In the genomic region with DNA sequence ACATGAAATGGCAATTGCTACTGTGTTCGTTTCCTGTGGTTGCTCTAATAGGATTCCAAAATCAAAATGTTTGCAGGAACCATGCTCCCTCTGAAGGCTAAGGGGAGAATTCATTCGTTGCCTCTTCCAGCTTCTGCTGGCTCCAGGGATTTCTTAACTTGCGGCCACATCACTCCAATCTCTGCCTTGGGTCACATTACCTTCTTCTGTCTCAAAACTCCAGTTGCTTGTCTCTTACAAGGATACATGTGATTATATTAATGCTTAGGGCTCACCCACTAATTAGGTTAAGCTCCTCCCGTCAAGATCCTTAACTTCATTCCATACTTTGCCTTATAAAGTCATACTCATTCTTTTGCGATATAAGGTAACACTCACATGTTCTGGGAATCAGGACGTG, we compare ENCODE assay signal across 15 cellular contexts.
"Had no signal": no experiment of that assay in that cellular context is flagged by ENCODE, and none has a peak within 500 bp of the region (broad histone marks: within the 10 kb centered on the region; RNA-seq: fewer than 3 reads in every experiment).

No MANE protein-coding gene starts in this region.

- H3K27me3 Mint-ChIP-seq: dendritic cell treated with granulocyte-macrophage colony-stimulating factor and Interleukin-4, amounts not matched to agents 40 ng/mL and 50 ng/mL, for 4 days had no signal

- ATAC-seq: effector memory CD8-positive, alpha-beta T cell; foreskin keratinocyte; left cardiac atrium; left ventricle myocardium superior; naive thymus-derived CD4-positive, alpha-beta T cell; stimulated activated naive B cell treated with anti-CD40 and anti-IgM and Interleukin-4, amounts not matched to agents 10 μg/mL and 1 μg/mL and 100 μg/mL, for 72 hours; stimulated activated naive CD8-positive, alpha-beta T cell treated with anti-CD3 and anti-CD28 coated beads, Interleukin-15, amount 100 ng/mL, for 72 hours had no signal

- H3K27ac Mint-ChIP-seq: dendritic cell treated with granulocyte-macrophage colony-stimulating factor and Interleukin-4, amounts not matched to agents 40 ng/mL and 50 ng/mL, for 4 days; effector memory CD8-positive, alpha-beta T cell; naive thymus-derived CD4-positive, alpha-beta T cell; stimulated activated naive B cell treated with anti-CD40 and anti-IgM and Interleukin-4, amounts not matched to agents 10 μg/mL and 1 μg/mL and 100 μg/mL, for 72 hours; stimulated activated naive CD8-positive, alpha-beta T cell treated with anti-CD3 and anti-CD28 coated beads, Interleukin-15, amount 100 ng/mL, for 72 hours had no signal

- H3K4me3 Mint-ChIP-seq: dendritic cell treated with granulocyte-macrophage colony-stimulating factor and Interleukin-4, amounts not matched to agents 40 ng/mL and 50 ng/mL, for 4 days; effector memory CD8-positive, alpha-beta T cell; naive thymus-derived CD4-positive, alpha-beta T cell; stimulated activated naive B cell treated with anti-CD40 and anti-IgM and Interleukin-4, amounts not matched to agents 10 μg/mL and 1 μg/mL and 100 μg/mL, for 72 hours; stimulated activated naive CD8-positive, alpha-beta T cell treated with anti-CD3 and anti-CD28 coated beads, Interleukin-15, amount 100 ng/mL, for 72 hours had no signal

- H3K9me3 Mint-ChIP-seq: dendritic cell treated with granulocyte-macrophage colony-stimulating factor and Interleukin-4, amounts not matched to agents 40 ng/mL and 50 ng/mL, for 4 days; effector memory CD8-positive, alpha-beta T cell; stimulated activated naive CD8-positive, alpha-beta T cell treated with anti-CD3 and anti-CD28 coated beads, Interleukin-15, amount 100 ng/mL, for 72 hours had no signal

- H3K36me3 Mint-ChIP-seq: naive thymus-derived CD4-positive, alpha-beta T cell; stimulated activated naive B cell treated with anti-CD40 and anti-IgM and Interleukin-4, amounts not matched to agents 10 μg/mL and 1 μg/mL and 100 μg/mL, for 72 hours had no signal

- H3K4me1 Mint-ChIP-seq: naive thymus-derived CD4-positive, alpha-beta T cell; stimulated activated naive B cell treated with anti-CD40 and anti-IgM and Interleukin-4, amounts not matched to agents 10 μg/mL and 1 μg/mL and 100 μg/mL, for 72 hours; stimulated activated naive CD8-positive, alpha-beta T cell treated with anti-CD3 and anti-CD28 coated beads, Interleukin-15, amount 100 ng/mL, for 72 hours had no signal

- DNase-seq: effector memory CD8-positive, alpha-beta T cell; esophagus squamous epithelium; foreskin keratinocyte; kidney; left cardiac atrium; left ventricle myocardium superior; naive thymus-derived CD4-positive, alpha-beta T cell; posterior cingulate gyrus; sigmoid colon; stimulated activated CD4-positive, alpha-beta T cell treated with anti-CD3 and anti-CD28 coated beads, Interleukin-2, amount 100 ng/mL, for 24 hours; stimulated activated CD4-positive, alpha-beta T cell treated with anti-CD3 and anti-CD28 coated beads, Interleukin-4, amount 100 ng/mL, for 4 hours; stimulated activated naive B cell treated with anti-CD40 and anti-IgM and Interleukin-4, amounts not matched to agents 10 μg/mL and 1 μg/mL and 100 μg/mL, for 72 hours; stimulated activated naive CD8-positive, alpha-beta T cell treated with anti-CD3 and anti-CD28 coated beads, Interleukin-15, amount 100 ng/mL, for 72 hours; trophoblast cell had no signal
